2 cellular contexts compared by ENCODE assay signal in genomic region chr12:1878695-1879094, GRCh38.
TF ChIP-seq lines count a peak whose summit lies in the region.

No MANE protein-coding gene starts in this region.

TF ChIP-seq in SK-N-SH, 30 proteins besides CTCF, POLR2A, EP300 and RAD21 (continued from another document):
- TF ChIP-seq USF1 (IDR thresholded peaks at IDR 0.05; ENCODE audit: borderline replicate concordance, low read depth) (no peak), RCOR1 (IDR thresholded peaks at IDR 0.05; ENCODE audit: low read length) (no peak), RXRA (IDR thresholded peaks at IDR 0.05; ENCODE audit: borderline replicate concordance, low read depth) (no peak), TCF12 (IDR thresholded peaks at IDR 0.05) (no peak), MXI1 (IDR thresholded peaks at IDR 0.05; ENCODE audit: low read depth, low read length) (no peak), PBX3 (IDR thresholded peaks at IDR 0.05) (no peak), GATA2 (CRISPR knock-in tag; IDR thresholded peaks at IDR 0.05) (no peak), SIN3A (IDR thresholded peaks at IDR 0.05; ENCODE audit: borderline replicate concordance, low read depth, low read length) (no peak), ELF1 (IDR thresholded peaks at IDR 0.05) (no peak), USF2 (IDR thresholded peaks at IDR 0.05; ENCODE audit: borderline replicate concordance, low read depth, low read length) (no peak), NRF1 (IDR thresholded peaks at IDR 0.05; ENCODE audit: low read depth, low read length) (no peak), GABPA (IDR thresholded peaks at IDR 0.05; ENCODE audit: low read depth) (no peak), MEF2A (IDR thresholded peaks at IDR 0.05; ENCODE audit: borderline replicate concordance, low read depth) (no peak), SMC3 (IDR thresholded peaks at IDR 0.05; ENCODE audit: low read depth, low read length) (no peak), FOXM1 (IDR thresholded peaks at IDR 0.05; ENCODE audit: low read depth) (no peak), RFX5 (IDR thresholded peaks at IDR 0.05; ENCODE audit: low read length) (no peak)

TF ChIP-seq in SK-N-SH treated with all-trans-retinoic acid at 6 μM for 48 hours, 23 proteins besides CTCF, POLR2A, EP300 and RAD21 (continued from another document):
- TF ChIP-seq BACH2 (CRISPR knock-in tag; IDR thresholded peaks at IDR 0.05; ENCODE audit: borderline replicate concordance) (no peak), ZC3H10 (CRISPR knock-in tag; IDR thresholded peaks at IDR 0.05) (no peak), ZNF70 (CRISPR knock-in tag; IDR thresholded peaks at IDR 0.05) (no peak), CSDC2 (CRISPR knock-in tag; IDR thresholded peaks at IDR 0.05) (no peak), RARB (CRISPR knock-in tag; IDR thresholded peaks at IDR 0.05) (no peak), TSHZ2 (CRISPR knock-in tag; IDR thresholded peaks at IDR 0.05) (no peak), TCF4 (CRISPR knock-in tag; IDR thresholded peaks at IDR 0.05; ENCODE audit: borderline replicate concordance) (no peak)
TF ChIP-seq in SK-N-SH treated with all-trans-retinoic acid at 6 μM for 48 hours: peak in this region for 0.
